8 cellular contexts compared by ENCODE assay signal in genomic region chr1:116737855-116738318, GRCh38. TPM values are rescaled to one million over a fixed set of nuclear protein-coding genes. Genes with fewer than 3 reads are reported as not detected.
DNase-seq lines count a peak whose midpoint lies in the region; ATAC-seq, FAIRE-seq and TF ChIP-seq lines count a peak whose summit lies in the region.

No MANE protein-coding gene starts in this region.

- intact Hi-C loops in pancreas (cut with DNase I) (loop anchor here in 2 of 3 donors (5.0 kb wide), 2 partner anchors 314 to 319 kb away; no protein-coding TSS in a partner anchor), ascending aorta (cut with DNase I) (loop anchor here (1.0 kb wide), 1 partner anchor 317 kb away; no protein-coding TSS in a partner anchor)

- no peaks in the 10 kb centered on the region for H3K4me1 ChIP-seq in pancreas
- H3K4me1 ChIP-seq in ascending aorta: no peaks in the 10 kb centered on the region

- no peaks in the 10 kb centered on the region for H3K27me3 ChIP-seq in pancreas
- H3K27me3 ChIP-seq in ascending aorta: no peaks in the 10 kb centered on the region

- no peak overlapping the region for H3K4me3 ChIP-seq in pancreas
- no peak overlapping the region for H3K4me3 ChIP-seq in ascending aorta

- H3K9me3 ChIP-seq in pancreas: no peaks in the 10 kb centered on the region
- H3K9me3 ChIP-seq in ascending aorta: peaks cover under 1 to 1% of the 10 kb centered on the region in 2 donors

- H3K36me3 ChIP-seq in pancreas (no peaks in the 10 kb centered on the region), ascending aorta (no peaks in the 10 kb centered on the region)

- FAIRE-seq in pancreas (lab: Jason Lieb, UNC): no peak

- ATAC-seq in GM18907 (IDR thresholded peaks at IDR 0.05; ENCODE audit: unreplicated experiment): peak; percentile 20
- peak; percentile 26 for ATAC-seq in HG03159 (IDR thresholded peaks at IDR 0.05; ENCODE audit: unreplicated experiment)
- no peak for ATAC-seq in pancreas

- WGBS in pancreas, 2 donors: 75 to 85% methylated on average over 7 of the region's 7 CpGs

- H3K27ac ChIP-seq in pancreas (no peak overlapping the region), ascending aorta (no peak overlapping the region)

- DNase-seq in activated T-cell treated with anti-CD3 and anti-CD28 coated beads, Interleukin-2, amount 50 U/mL, for 48 hours: peak; percentile 79
- DNase-seq in stimulated activated CD4-positive, alpha-beta T cell treated with anti-CD3 and anti-CD28 coated beads, Interleukin-2, amount 100 ng/mL, for 4 hours (ENCODE audit: low read depth): peak; percentile 31
- DNase-seq in OCI-M2 (lab: John Stamatoyannopoulos, UW; ENCODE audit: unreplicated experiment) (no peak), pancreas (no peak), ascending aorta (ENCODE audit: low spot score in 2 of 2) (no peak), GF-D8 (lab: John Stamatoyannopoulos, UW) (no peak)

- TF ChIP-seq CTCF in pancreas (IDR thresholded peaks at IDR 0.05) (no peak), ascending aorta (IDR thresholded peaks at IDR 0.05) (no peak)

RNA-seq across cellular contexts. Expression of gene CD2, which starts 16.3 kb away (rescaled TPM):
- total RNA-seq in pancreas (1 to 10 TPM in 3 of 6 donors, under 1 TPM in 3; 0.16 to 1.9 (median 1.1) TPM), ascending aorta (not detected)
- under 1 TPM; 0.61 to 0.72 TPM for polyA plus RNA-seq in pancreas

Comparison
In these comparisons a context has a peak if more than half of its experiments do, and no peak if none do; other contexts are left out.
1. ATAC-seq: peak in GM18907 (single experiment) and HG03159 (single experiment); none in pancreas (0 of 4).
2. DNase-seq: peak in activated T-cell treated with anti-CD3 and anti-CD28 coated beads, Interleukin-2, amount 50 U/mL, for 48 hours (2 of 2) and stimulated activated CD4-positive, alpha-beta T cell treated with anti-CD3 and anti-CD28 coated beads, Interleukin-2, amount 100 ng/mL, for 4 hours (single experiment); none in OCI-M2 (single experiment), pancreas (0 of 6), ascending aorta (0 of 2) and GF-D8 (single experiment).